In genomic region chr14:99544971-99545370, GRCh38 we compare ENCODE assay signal across 1 cellular context.
TF ChIP-seq lines count a peak whose summit lies in the region.

No MANE protein-coding gene starts in this region.

TF ChIP-seq in GM23338, 12 proteins besides CTCF, POLR2A, EP300 and RAD21 (continued from another document):
- TF ChIP-seq ZNF462 (CRISPR knock-in tag; IDR thresholded peaks at IDR 0.05) (no peak), EZH2 (IDR thresholded peaks at IDR 0.05; ENCODE audit: low read depth, unreplicated experiment) (no peak), EZH2phosphoT487 (IDR thresholded peaks at IDR 0.05; ENCODE audit: unreplicated experiment) (no peak), JUNB (IDR thresholded peaks at IDR 0.05; ENCODE audit: unreplicated experiment) (no peak)
- TF ChIP-seq, protein P1, sequence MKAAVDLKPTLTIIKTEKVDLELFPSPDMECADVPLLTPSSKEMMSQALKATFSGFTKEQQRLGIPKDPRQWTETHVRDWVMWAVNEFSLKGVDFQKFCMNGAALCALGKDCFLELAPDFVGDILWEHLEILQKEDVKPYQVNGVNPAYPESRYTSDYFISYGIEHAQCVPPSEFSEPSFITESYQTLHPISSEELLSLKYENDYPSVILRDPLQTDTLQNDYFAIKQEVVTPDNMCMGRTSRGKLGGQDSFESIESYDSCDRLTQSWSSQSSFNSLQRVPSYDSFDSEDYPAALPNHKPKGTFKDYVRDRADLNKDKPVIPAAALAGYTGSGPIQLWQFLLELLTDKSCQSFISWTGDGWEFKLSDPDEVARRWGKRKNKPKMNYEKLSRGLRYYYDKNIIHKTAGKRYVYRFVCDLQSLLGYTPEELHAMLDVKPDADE (IDR thresholded peaks at IDR 0.05): no peak
- TF ChIP-seq, protein P2, sequence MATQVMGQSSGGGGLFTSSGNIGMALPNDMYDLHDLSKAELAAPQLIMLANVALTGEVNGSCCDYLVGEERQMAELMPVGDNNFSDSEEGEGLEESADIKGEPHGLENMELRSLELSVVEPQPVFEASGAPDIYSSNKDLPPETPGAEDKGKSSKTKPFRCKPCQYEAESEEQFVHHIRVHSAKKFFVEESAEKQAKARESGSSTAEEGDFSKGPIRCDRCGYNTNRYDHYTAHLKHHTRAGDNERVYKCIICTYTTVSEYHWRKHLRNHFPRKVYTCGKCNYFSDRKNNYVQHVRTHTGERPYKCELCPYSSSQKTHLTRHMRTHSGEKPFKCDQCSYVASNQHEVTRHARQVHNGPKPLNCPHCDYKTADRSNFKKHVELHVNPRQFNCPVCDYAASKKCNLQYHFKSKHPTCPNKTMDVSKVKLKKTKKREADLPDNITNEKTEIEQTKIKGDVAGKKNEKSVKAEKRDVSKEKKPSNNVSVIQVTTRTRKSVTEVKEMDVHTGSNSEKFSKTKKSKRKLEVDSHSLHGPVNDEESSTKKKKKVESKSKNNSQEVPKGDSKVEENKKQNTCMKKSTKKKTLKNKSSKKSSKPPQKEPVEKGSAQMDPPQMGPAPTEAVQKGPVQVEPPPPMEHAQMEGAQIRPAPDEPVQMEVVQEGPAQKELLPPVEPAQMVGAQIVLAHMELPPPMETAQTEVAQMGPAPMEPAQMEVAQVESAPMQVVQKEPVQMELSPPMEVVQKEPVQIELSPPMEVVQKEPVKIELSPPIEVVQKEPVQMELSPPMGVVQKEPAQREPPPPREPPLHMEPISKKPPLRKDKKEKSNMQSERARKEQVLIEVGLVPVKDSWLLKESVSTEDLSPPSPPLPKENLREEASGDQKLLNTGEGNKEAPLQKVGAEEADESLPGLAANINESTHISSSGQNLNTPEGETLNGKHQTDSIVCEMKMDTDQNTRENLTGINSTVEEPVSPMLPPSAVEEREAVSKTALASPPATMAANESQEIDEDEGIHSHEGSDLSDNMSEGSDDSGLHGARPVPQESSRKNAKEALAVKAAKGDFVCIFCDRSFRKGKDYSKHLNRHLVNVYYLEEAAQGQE (IDR thresholded peaks at IDR 0.05; ENCODE audit: unreplicated experiment): no peak
